13 cellular contexts compared by ENCODE assay signal in the genomic region with DNA sequence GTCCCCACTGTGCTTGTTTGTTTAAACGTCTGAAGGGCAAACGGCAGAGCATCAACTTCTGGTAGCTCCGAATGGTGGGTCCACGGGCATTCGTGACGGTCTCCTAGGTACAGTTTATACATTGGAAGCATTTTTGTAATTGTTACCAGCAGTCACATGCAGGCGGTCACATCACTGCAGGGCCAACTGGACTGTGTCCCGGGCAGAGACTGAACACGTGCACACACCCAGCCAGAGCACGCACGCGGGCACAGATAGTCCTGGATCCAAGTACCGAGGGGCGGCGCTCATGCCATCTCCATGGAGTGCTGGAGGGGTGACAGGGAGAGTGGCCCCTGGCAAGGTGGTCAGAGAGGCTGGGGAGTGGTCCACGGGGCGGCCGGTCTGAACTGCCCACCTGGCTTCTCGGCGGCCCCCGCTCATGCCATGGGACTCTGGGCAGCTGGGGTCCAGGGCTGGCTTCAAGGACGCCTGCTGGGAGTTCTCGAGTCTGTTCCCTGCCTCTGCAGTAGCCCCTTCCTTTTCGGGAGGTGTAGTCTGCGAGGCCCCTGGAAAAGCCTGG.
"Had no signal": no experiment of that assay in that cellular context is flagged by ENCODE, and none has a peak within 500 bp of the region (broad histone marks: within the 10 kb centered on the region; RNA-seq: fewer than 3 reads in every experiment).

No MANE protein-coding gene starts in this region.

- H3K36me3 Mint-ChIP-seq: activated naive CD4-positive, alpha-beta T cell treated with anti-CD3 and anti-CD28 coated beads, Interleukin-2, amount 10 ng/mL, durations not matched to agents 7 days and 5 days; naive B cell; stimulated activated memory B cell treated with anti-CD40 and anti-IgM and Interleukin-4, amounts not matched to agents 10 μg/mL and 1 μg/mL and 100 μg/mL, for 72 hours; WTC11 had no signal

- ATAC-seq: stimulated activated memory B cell treated with anti-CD40 and anti-IgM and Interleukin-4, amounts not matched to agents 10 μg/mL and 1 μg/mL and 100 μg/mL, for 72 hours; WTC11 had no signal

- H3K9me3 ChIP-seq: spleen had no signal

- H3K4me3 Mint-ChIP-seq: activated CD4-positive, alpha-beta T cell treated with anti-CD3 and anti-CD28 coated beads, Interleukin-2, amount 10 ng/mL, durations not matched to agents 7 days and 5 days; activated naive CD4-positive, alpha-beta T cell treated with anti-CD3 and anti-CD28 coated beads, Interleukin-2, amount 10 ng/mL, durations not matched to agents 7 days and 5 days; mesothelial cell of epicardium; stimulated activated memory B cell treated with anti-CD40 and anti-IgM and Interleukin-4, amounts not matched to agents 10 μg/mL and 1 μg/mL and 100 μg/mL, for 72 hours; T-helper 1 cell treated with Interleukin-12 subunit alpha and Interleukin-12 subunit beta and Interleukin-4 antibody, amounts not matched to agents 30 μg/mL and 1 μg/mL, for 36 hours; WTC11 had no signal

- H3K27ac ChIP-seq: parathyroid adenoma, spleen had no signal

- DNase-seq: activated CD4-positive, alpha-beta T cell treated with anti-CD3 and anti-CD28 coated beads, Interleukin-2, amount 10 ng/mL, durations not matched to agents 7 days and 5 days; activated naive CD4-positive, alpha-beta T cell treated with anti-CD3 and anti-CD28 coated beads, Interleukin-2, amount 10 ng/mL, durations not matched to agents 7 days and 5 days; foreskin melanocyte; islet precursor cell; naive B cell; spleen; stimulated activated CD4-positive, alpha-beta T cell treated with anti-CD3 and anti-CD28 coated beads, Interleukin-1b, Interleukin-23, amount 100 ng/mL, for 48 hours had no signal

- H3K9me3 Mint-ChIP-seq: activated CD4-positive, alpha-beta T cell treated with anti-CD3 and anti-CD28 coated beads, Interleukin-2, amount 10 ng/mL, durations not matched to agents 7 days and 5 days; activated naive CD4-positive, alpha-beta T cell treated with anti-CD3 and anti-CD28 coated beads, Interleukin-2, amount 10 ng/mL, durations not matched to agents 7 days and 5 days; activated T-helper 2 cell treated with anti-CD3 and anti-CD28 coated beads, Interferon-gamma antibody, Interleukin-2, Interleukin-4, amounts not matched to agents 10 μg/mL and 5 μg/mL and 100 μg/mL, durations not matched to agents 14 hours and 24 hours and 36 hours; mesothelial cell of epicardium; naive B cell; stimulated activated memory B cell treated with anti-CD40 and anti-IgM and Interleukin-4, amounts not matched to agents 10 μg/mL and 1 μg/mL and 100 μg/mL, for 72 hours; T-helper 1 cell treated with Interleukin-12 subunit alpha and Interleukin-12 subunit beta and Interleukin-4 antibody, amounts not matched to agents 30 μg/mL and 1 μg/mL, for 36 hours; WTC11 had no signal

- H3K4me3 ChIP-seq: spleen had no signal

- H3K27me3 ChIP-seq: spleen had no signal

- H3K27me3 Mint-ChIP-seq: activated CD4-positive, alpha-beta T cell treated with anti-CD3 and anti-CD28 coated beads, Interleukin-2, amount 10 ng/mL, durations not matched to agents 7 days and 5 days; activated naive CD4-positive, alpha-beta T cell treated with anti-CD3 and anti-CD28 coated beads, Interleukin-2, amount 10 ng/mL, durations not matched to agents 7 days and 5 days; naive B cell had no signal

- H3K27ac Mint-ChIP-seq: activated CD4-positive, alpha-beta T cell treated with anti-CD3 and anti-CD28 coated beads, Interleukin-2, amount 10 ng/mL, durations not matched to agents 7 days and 5 days; activated naive CD4-positive, alpha-beta T cell treated with anti-CD3 and anti-CD28 coated beads, Interleukin-2, amount 10 ng/mL, durations not matched to agents 7 days and 5 days; activated T-helper 2 cell treated with anti-CD3 and anti-CD28 coated beads, Interferon-gamma antibody, Interleukin-2, Interleukin-4, amounts not matched to agents 10 μg/mL and 5 μg/mL and 100 μg/mL, durations not matched to agents 14 hours and 24 hours and 36 hours; mesothelial cell of epicardium; naive B cell; stimulated activated memory B cell treated with anti-CD40 and anti-IgM and Interleukin-4, amounts not matched to agents 10 μg/mL and 1 μg/mL and 100 μg/mL, for 72 hours; T-helper 1 cell treated with Interleukin-12 subunit alpha and Interleukin-12 subunit beta and Interleukin-4 antibody, amounts not matched to agents 30 μg/mL and 1 μg/mL, for 36 hours; WTC11 had no signal

- H3K4me1 Mint-ChIP-seq: activated CD4-positive, alpha-beta T cell treated with anti-CD3 and anti-CD28 coated beads, Interleukin-2, amount 10 ng/mL, durations not matched to agents 7 days and 5 days; activated naive CD4-positive, alpha-beta T cell treated with anti-CD3 and anti-CD28 coated beads, Interleukin-2, amount 10 ng/mL, durations not matched to agents 7 days and 5 days; naive B cell; stimulated activated memory B cell treated with anti-CD40 and anti-IgM and Interleukin-4, amounts not matched to agents 10 μg/mL and 1 μg/mL and 100 μg/mL, for 72 hours had no signal
